In genomic region chr2:152447897-152448296, GRCh38 we compare ENCODE assay signal across 28 cellular contexts.
"Had no signal": no experiment of that assay in that cellular context is flagged by ENCODE, and none has a peak within 500 bp of the region (broad histone marks: within the 10 kb centered on the region; RNA-seq: fewer than 3 reads in every experiment).

No MANE protein-coding gene starts in this region.

- ATAC-seq: activated CD4-positive, CD25-positive, alpha-beta regulatory T cell treated with anti-CD3 and anti-CD28 coated beads, Interleukin-2, amount 50 U/mL, for 24 hours; activated CD8-positive, alpha-beta T cell treated with anti-CD3 and anti-CD28 coated beads for 36 hours; activated naive CD8-positive, alpha-beta T cell treated with anti-CD3 and anti-CD28 coated beads, Interleukin-2, amount 50 U/mL, for 24 hours; mucosa of descending colon; sciatic nerve; stimulated activated effector memory CD8-positive, alpha-beta T cell treated with anti-CD3 and anti-CD28 coated beads, Interleukin-12 subunit alpha, Interleukin-12 subunit beta, amount 100 ng/mL, for 72 hours; stimulated activated naive CD8-positive, alpha-beta T cell treated with anti-CD3 and anti-CD28 coated beads, Interleukin-15, amount 100 ng/mL, for 72 hours had no signal

- H3K4me1 ChIP-seq: prostate gland had no signal

- H3K27ac Mint-ChIP-seq: activated CD8-positive, alpha-beta T cell treated with anti-CD3 and anti-CD28 coated beads for 36 hours; activated naive CD4-positive, alpha-beta T cell treated with anti-CD3 and anti-CD28 coated beads, Interleukin-2, amount 50 U/mL, for 24 hours; activated naive CD8-positive, alpha-beta T cell treated with anti-CD3 and anti-CD28 coated beads, Interleukin-2, amount 50 U/mL, for 24 hours; activated T-helper 2 cell treated with anti-CD3 and anti-CD28 coated beads, Interferon-gamma antibody, Interleukin-2, Interleukin-4, amounts not matched to agents 10 μg/mL and 5 μg/mL and 100 μg/mL, durations not matched to agents 14 hours and 24 hours and 36 hours; endodermal cell; stimulated activated effector memory CD8-positive, alpha-beta T cell treated with anti-CD3 and anti-CD28 coated beads, Interleukin-12 subunit alpha, Interleukin-12 subunit beta, amount 100 ng/mL, for 72 hours; stimulated activated naive CD8-positive, alpha-beta T cell treated with anti-CD3 and anti-CD28 coated beads, Interleukin-15, amount 100 ng/mL, for 72 hours had no signal

- H3K9me3 ChIP-seq: esophagus squamous epithelium, left ventricle myocardium inferior, mucosa of descending colon, neutrophil, ovary, prostate gland, suprapubic skin, transverse colon had no signal

- H3K27ac ChIP-seq: cardiac muscle cell, esophagus squamous epithelium, left ventricle myocardium inferior, neutrophil, ovary, prostate gland, suprapubic skin, transverse colon, WERI-Rb-1 had no signal

- DNase-seq: activated CD4-positive, alpha-beta T cell treated with anti-CD3 and anti-CD28 coated beads, Interleukin-2, amount 50 U/mL, for 1 hour; activated CD8-positive, alpha-beta T cell treated with anti-CD3 and anti-CD28 coated beads for 36 hours; activated naive CD8-positive, alpha-beta T cell treated with anti-CD3 and anti-CD28 coated beads, Interleukin-2, amount 50 U/mL, for 24 hours; activated T-cell treated with anti-CD3 and anti-CD28 coated beads, Interleukin-2, amount 50 U/mL, for 48 hours; amygdala; cortex of kidney; endodermal cell; esophagus squamous epithelium; left ventricle myocardium inferior; mucosa of descending colon; ovary; retina; stimulated activated CD4-positive, alpha-beta T cell treated with anti-CD3 and anti-CD28 coated beads, Interleukin-4, amount 100 ng/mL, for 24 hours; stimulated activated naive CD8-positive, alpha-beta T cell treated with anti-CD3 and anti-CD28 coated beads, Interleukin-15, amount 100 ng/mL, for 72 hours; transverse colon; WERI-Rb-1 had no signal

- H3K36me3 Mint-ChIP-seq: activated naive CD4-positive, alpha-beta T cell treated with anti-CD3 and anti-CD28 coated beads, Interleukin-2, amount 50 U/mL, for 24 hours; stimulated activated effector memory CD8-positive, alpha-beta T cell treated with anti-CD3 and anti-CD28 coated beads, Interleukin-12 subunit alpha, Interleukin-12 subunit beta, amount 100 ng/mL, for 72 hours had no signal

- H3K36me3 ChIP-seq: cardiac muscle cell, esophagus squamous epithelium, left ventricle myocardium inferior, neutrophil, ovary, prostate gland, suprapubic skin, transverse colon, WERI-Rb-1 had no signal

- H3K9me3 Mint-ChIP-seq: activated CD8-positive, alpha-beta T cell treated with anti-CD3 and anti-CD28 coated beads for 36 hours; activated naive CD4-positive, alpha-beta T cell treated with anti-CD3 and anti-CD28 coated beads, Interleukin-2, amount 50 U/mL, for 24 hours; activated naive CD8-positive, alpha-beta T cell treated with anti-CD3 and anti-CD28 coated beads, Interleukin-2, amount 50 U/mL, for 24 hours; activated T-helper 2 cell treated with anti-CD3 and anti-CD28 coated beads, Interferon-gamma antibody, Interleukin-2, Interleukin-4, amounts not matched to agents 10 μg/mL and 5 μg/mL and 100 μg/mL, durations not matched to agents 14 hours and 24 hours and 36 hours; endodermal cell; nephron; stimulated activated effector memory CD8-positive, alpha-beta T cell treated with anti-CD3 and anti-CD28 coated beads, Interleukin-12 subunit alpha, Interleukin-12 subunit beta, amount 100 ng/mL, for 72 hours; stimulated activated naive CD8-positive, alpha-beta T cell treated with anti-CD3 and anti-CD28 coated beads, Interleukin-15, amount 100 ng/mL, for 72 hours had no signal

- H3K27me3 ChIP-seq: cardiac muscle cell, esophagus squamous epithelium, neutrophil, ovary, suprapubic skin, transverse colon had no signal

- H3K4me1 Mint-ChIP-seq: activated naive CD4-positive, alpha-beta T cell treated with anti-CD3 and anti-CD28 coated beads, Interleukin-2, amount 50 U/mL, for 24 hours; stimulated activated effector memory CD8-positive, alpha-beta T cell treated with anti-CD3 and anti-CD28 coated beads, Interleukin-12 subunit alpha, Interleukin-12 subunit beta, amount 100 ng/mL, for 72 hours; stimulated activated naive CD8-positive, alpha-beta T cell treated with anti-CD3 and anti-CD28 coated beads, Interleukin-15, amount 100 ng/mL, for 72 hours had no signal

- H3K4me3 ChIP-seq: cardiac muscle cell, esophagus squamous epithelium, left ventricle myocardium inferior, lung, mucosa of descending colon, ovary, prostate gland, skin epidermis, suprapubic skin, transverse colon had no signal

- H3K4me3 Mint-ChIP-seq: activated CD8-positive, alpha-beta T cell treated with anti-CD3 and anti-CD28 coated beads for 36 hours; activated naive CD4-positive, alpha-beta T cell treated with anti-CD3 and anti-CD28 coated beads, Interleukin-2, amount 50 U/mL, for 24 hours; activated naive CD8-positive, alpha-beta T cell treated with anti-CD3 and anti-CD28 coated beads, Interleukin-2, amount 50 U/mL, for 24 hours; endodermal cell; nephron; stimulated activated effector memory CD8-positive, alpha-beta T cell treated with anti-CD3 and anti-CD28 coated beads, Interleukin-12 subunit alpha, Interleukin-12 subunit beta, amount 100 ng/mL, for 72 hours; stimulated activated naive CD8-positive, alpha-beta T cell treated with anti-CD3 and anti-CD28 coated beads, Interleukin-15, amount 100 ng/mL, for 72 hours had no signal
